Comparison of ENCODE assay signal across 10 cellular contexts in genomic region chr2:88307817-88308216, GRCh38.
DNase-seq lines count a peak whose midpoint lies in the region; ATAC-seq and TF ChIP-seq lines count a peak whose summit lies in the region.
"Had no signal": no experiment of that assay in that cellular context is flagged by ENCODE, and none has a peak within 500 bp of the region (broad histone marks: within the 10 kb centered on the region; RNA-seq: fewer than 3 reads in every experiment).

No MANE protein-coding gene starts in this region.

- TF ChIP-seq POLR2A in Peyer's patch (IDR thresholded peaks at IDR 0.05) = no peak

- CTCF ChIA-PET in activated naive CD4-positive, alpha-beta T cell treated with anti-CD3 and anti-CD28 coated beads for 36 hours (lab: Charles Lee) = interaction anchor here (0.5 to 1.8 kb wide), 6 partner anchors 12 to 247 kb away, joined by 3 to 4 read pairs (median 3); no protein-coding TSS in a partner anchor

- H3K27me3 ChIP-seq in Loucy (ENCODE audit: insufficient read depth, low read length, poor library complexity, severe bottlenecking) (no peaks in the 10 kb centered on the region), brain microvascular endothelial cell (replicated peaks) (no peaks in the 10 kb centered on the region), smooth muscle cell (ENCODE audit: low read depth) (no peaks in the 10 kb centered on the region), Peyer's patch (no peaks in the 10 kb centered on the region)

- H3K4me2 ChIP-seq in Loucy (ENCODE audit: low read depth, low read length, poor library complexity, severe bottlenecking) (no peak overlapping the region), smooth muscle cell (no peak overlapping the region)

- H3F3A ChIP-seq in Loucy (ENCODE audit: low read depth) (no peaks in the 10 kb centered on the region), smooth muscle cell (ENCODE audit: low read depth) (no peaks in the 10 kb centered on the region)

- H3K79me2 ChIP-seq in Loucy (ENCODE audit: insufficient read depth, low read length) = no peaks in the 10 kb centered on the region
- no peaks in the 10 kb centered on the region for H3K79me2 ChIP-seq in smooth muscle cell (ENCODE audit: low read depth)

- intact Hi-C loops in activated naive CD4-positive, alpha-beta T cell treated with anti-CD3 and anti-CD28 coated beads for 36 hours (cut with micrococcal nuclease) = loop anchor here (1.0 to 2.0 kb wide), 2 partner anchors 117 to 247 kb away; no protein-coding TSS in a partner anchor

- H3K27me3 Mint-ChIP-seq in activated naive CD4-positive, alpha-beta T cell treated with anti-CD3 and anti-CD28 coated beads for 36 hours (ENCODE audit: low read depth) = peaks cover 15% of the 10 kb centered on the region

- H3K36me3 Mint-ChIP-seq in activated naive CD4-positive, alpha-beta T cell treated with anti-CD3 and anti-CD28 coated beads for 36 hours (ENCODE audit: low read depth) = no peaks in the 10 kb centered on the region

- no peaks in the 10 kb centered on the region for H3K9me3 ChIP-seq in Loucy (ENCODE audit: insufficient read depth, low read depth, low read length)
- no peaks in the 10 kb centered on the region for H3K9me3 ChIP-seq in smooth muscle cell (replicated peaks; ENCODE audit: low read depth)
- H3K9me3 ChIP-seq in Peyer's patch = peaks cover 0 to 3% (median 0%) of the 10 kb centered on the region in 4 donors
- H3K9me3 ChIP-seq: thoracic aorta had no signal

- H3K9me2 ChIP-seq in Loucy (replicated peaks; ENCODE audit: low read depth, low read length) = no peaks in the 10 kb centered on the region

- TF ChIP-seq CTCF in Loucy (conservative IDR thresholded peaks at IDR 0.05; ENCODE audit: low read length) (peak; percentile 59), brain microvascular endothelial cell (IDR thresholded peaks at IDR 0.05; ENCODE audit: low read depth, low read length, missing control alignments) (peak; percentile 40), smooth muscle cell (IDR thresholded peaks at IDR 0.05; ENCODE audit: borderline replicate concordance, insufficient read depth, poor library complexity, severe bottlenecking) (peak; percentile 38), Peyer's patch (IDR thresholded peaks at IDR 0.05) (peak in 3 of 6 experiments; percentile 7 to 12 (median 12))

- peak; percentile 34 for DNase-seq in activated naive CD4-positive, alpha-beta T cell treated with anti-CD3 and anti-CD28 coated beads for 36 hours
- no peak for DNase-seq in activated naive CD4-positive, alpha-beta T cell treated with Interleukin-2 at 50 U/mL for 16 hours
- DNase-seq in brain microvascular endothelial cell (no peak), smooth muscle cell (lab: John Stamatoyannopoulos, UW; ENCODE audit: unreplicated experiment) (no peak), T-helper 9 cell (no peak), Peyer's patch (no peak)

- no peak overlapping the region for H3K27ac ChIP-seq in brain microvascular endothelial cell
- no peak overlapping the region for H3K27ac ChIP-seq in smooth muscle cell (ENCODE audit: low read depth)
- H3K27ac ChIP-seq in Peyer's patch = no peak overlapping the region
- H3K27ac ChIP-seq: thoracic aorta had no signal

- no peak overlapping the region for H3K9ac ChIP-seq in Loucy (ENCODE audit: low read depth, low read length, poor library complexity, severe bottlenecking)
- H3K9ac ChIP-seq in smooth muscle cell (ENCODE audit: low read depth) = no peak overlapping the region

- H3K4me1 Mint-ChIP-seq in activated naive CD4-positive, alpha-beta T cell treated with anti-CD3 and anti-CD28 coated beads for 36 hours (ENCODE audit: low read depth) = no peaks in the 10 kb centered on the region

- H3K36me3 ChIP-seq in Loucy (ENCODE audit: insufficient read depth, low read length) = no peaks in the 10 kb centered on the region
- H3K36me3 ChIP-seq in brain microvascular endothelial cell (replicated peaks) = no peaks in the 10 kb centered on the region
- no peaks in the 10 kb centered on the region for H3K36me3 ChIP-seq in smooth muscle cell (ENCODE audit: low read depth)
- H3K36me3 ChIP-seq in Peyer's patch = no peaks in the 10 kb centered on the region
- H3K36me3 ChIP-seq: thoracic aorta had no signal

- H3K27ac Mint-ChIP-seq in activated naive CD4-positive, alpha-beta T cell treated with anti-CD3 and anti-CD28 coated beads for 36 hours = no peak overlapping the region

- H2AFZ ChIP-seq in Loucy (ENCODE audit: low read length) (no peak overlapping the region), smooth muscle cell (ENCODE audit: low read depth) (no peak overlapping the region)

- H3K4me1 ChIP-seq in Loucy (ENCODE audit: insufficient read depth, low read length, poor library complexity, severe bottlenecking) (no peaks in the 10 kb centered on the region), smooth muscle cell (ENCODE audit: low read depth) (no peaks in the 10 kb centered on the region), Peyer's patch (no peaks in the 10 kb centered on the region)

- H3K4me3 Mint-ChIP-seq in activated naive CD4-positive, alpha-beta T cell treated with anti-CD3 and anti-CD28 coated beads for 36 hours = no peak overlapping the region

- in situ Hi-C loops in brain microvascular endothelial cell (cut with HindIII; ENCODE audit: low pct_ligation_motif_present, low sequenced_read_pairs) = no loop called here

- H4K20me1 ChIP-seq in Loucy (ENCODE audit: insufficient read depth, low read length, poor library complexity, severe bottlenecking) (no peaks in the 10 kb centered on the region), smooth muscle cell (ENCODE audit: low read depth) (no peaks in the 10 kb centered on the region)

- H3K9me3 Mint-ChIP-seq in activated naive CD4-positive, alpha-beta T cell treated with anti-CD3 and anti-CD28 coated beads for 36 hours = peaks cover 2% of the 10 kb centered on the region

- ATAC-seq in GM21515 (IDR thresholded peaks at IDR 0.05; ENCODE audit: unreplicated experiment) = no peak

- no peak overlapping the region for H3K4me3 ChIP-seq in Loucy (ENCODE audit: low read length, poor library complexity, severe bottlenecking)
- H3K4me3 ChIP-seq in brain microvascular endothelial cell (ENCODE audit: low read depth, low read length) = no peak overlapping the region
- no peak overlapping the region for H3K4me3 ChIP-seq in smooth muscle cell
- H3K4me3 ChIP-seq in Peyer's patch = no peak overlapping the region
- H3K4me3 ChIP-seq: lung, thoracic aorta had no signal
